Comparison of ENCODE assay signal across 11 cellular contexts in genomic region chr13:96994030-96994848, GRCh38. TPM values are rescaled to one million over a fixed set of nuclear protein-coding genes. Genes with fewer than 3 reads are reported as not detected.
A peak's percentile ranks its signal among the peaks of the same experiment; 100 is the strongest.
DNase-seq lines count a peak whose midpoint lies in the region; ATAC-seq, FAIRE-seq and TF ChIP-seq lines count a peak whose summit lies in the region.
"Had no signal": no experiment of that assay in that cellular context is flagged by ENCODE, and none has a peak within 500 bp of the region (broad histone marks: within the 10 kb centered on the region; RNA-seq: fewer than 3 reads in every experiment).

Gene OXGR1, minus strand, starts transcription at chr13:96994476. Its CDS starts 6,717 bp downstream, at chr13:96987759.

- H3K9ac ChIP-seq in neural cell (ENCODE audit: low read length), result no peak within 1 kb of the TSS

- H3K79me2 ChIP-seq in neural cell (replicated peaks; ENCODE audit: insufficient read depth, low read length), result no peaks in the 10 kb centered on the region

- no peaks in the 10 kb centered on the region for H4K20me1 ChIP-seq in neural cell (ENCODE audit: insufficient read depth)

- peak within 1 kb of the TSS; percentile 39 for H3K4me3 ChIP-seq in AG04450 (ENCODE audit: low read depth, low read length)
- peak within 1 kb of the TSS; percentile 38 for H3K4me3 ChIP-seq in fibroblast of mammary gland (ENCODE audit: control insufficient read depth, low read depth, low read length)
- peak within 1 kb of the TSS; percentile 58 for H3K4me3 ChIP-seq in neural cell (ENCODE audit: low read length)

- TF ChIP-seq RAD21 in Ishikawa (IDR thresholded peaks at IDR 0.05; ENCODE audit: low read depth) (no peak), neural cell (conservative IDR thresholded peaks at IDR 0.05) (no peak)

- H2AFZ ChIP-seq in neural cell (ENCODE audit: low read depth, low read length), result peak within 1 kb of the TSS; percentile 4

- H3K4me2 ChIP-seq in neural cell (ENCODE audit: low read length), result no peak within 1 kb of the TSS

- POLR2A ChIA-PET in AG04450 (lab: Yijun Ruan, JAX), result no interaction called here

- CTCF ChIA-PET in AG04450 (lab: Charles Lee), result interaction anchor here (1.0 kb wide), 1 partner anchor 11 kb away, joined by 3 read pairs; no protein-coding TSS in a partner anchor

- TF ChIP-seq EP300 in Ishikawa (IDR thresholded peaks at IDR 0.05; ENCODE audit: borderline replicate concordance) (no peak), neural cell (conservative IDR thresholded peaks at IDR 0.05; ENCODE audit: poor library complexity, severe bottlenecking) (no peak)

- TF ChIP-seq CTCF in AG04450 (IDR thresholded peaks at IDR 0.05; ENCODE audit: low read depth, low read length) (no peak), fibroblast of mammary gland (conservative IDR thresholded peaks at IDR 0.05; ENCODE audit: control insufficient read depth, insufficient read depth, low read depth, low read length) (no peak), neural cell (IDR thresholded peaks at IDR 0.05; ENCODE audit: poor library complexity, severe bottlenecking) (no peak)

- H3K9me2 ChIP-seq in neural cell (ENCODE audit: insufficient read depth, low read length), result no peaks in the 10 kb centered on the region

- ATAC-seq in HG03432 (IDR thresholded peaks at IDR 0.05; ENCODE audit: unreplicated experiment), result no peak

- no peaks in the 10 kb centered on the region for H3K36me3 ChIP-seq in neural cell (ENCODE audit: insufficient read depth, low read length)
- H3K36me3 ChIP-seq: neutrophil had no signal

- no peaks in the 10 kb centered on the region for H3K9me3 ChIP-seq in AG04450 (ENCODE audit: control insufficient read depth, insufficient read depth, low read length)
- H3K9me3 ChIP-seq in neural cell (ENCODE audit: low read length), result no peaks in the 10 kb centered on the region
- H3K9me3 ChIP-seq: neutrophil had no signal

- FAIRE-seq in HTR-8/SVneo (lab: Jason Lieb, UNC), result no peak

- no peaks in the 10 kb centered on the region for H3F3A ChIP-seq in neural cell (ENCODE audit: insufficient read depth, low read length, poor library complexity, severe bottlenecking)

- H3K27me3 ChIP-seq in AG04450 (ENCODE audit: control insufficient read depth, insufficient read depth, low read length) (peaks cover 28% of the 10 kb centered on the region), neural cell (ENCODE audit: insufficient read depth, low read depth, low read length) (peaks cover 20% of the 10 kb centered on the region)

- H3K27ac ChIP-seq in AG04450 (ENCODE audit: low read depth, low read length), result no peak within 1 kb of the TSS
- no peak within 1 kb of the TSS for H3K27ac ChIP-seq in neural cell (ENCODE audit: low read length)
- H3K27ac ChIP-seq: neutrophil had no signal

- DNase-seq in AG04450 (ENCODE audit: low read depth, low spot score), result no peak
- no peak for DNase-seq in fibroblast of mammary gland (ENCODE audit: low read depth)
- DNase-seq in HTR-8/SVneo (ENCODE audit: insufficient read length, low spot score), result no peak
- no peak for DNase-seq in NCI-H446 (lab: John Stamatoyannopoulos, UW)
- DNase-seq in NCI-H146 (lab: John Stamatoyannopoulos, UW), result no peak
- DNase-seq: activated CD4-positive, alpha-beta memory T cell treated with anti-CD3 and anti-CD28 coated beads for 36 hours had no signal

TF ChIP-seq in Ishikawa, 13 proteins besides CTCF, POLR2A, EP300 and RAD21:
- TF ChIP-seq REST (IDR thresholded peaks at IDR 0.05; ENCODE audit: low read depth) (no peak), EGR1 (IDR thresholded peaks at IDR 0.05) (0 out of 2 replicates have a peak, but pooled peaks have one; percentile 6)

TF ChIP-seq in neural cell, 6 proteins besides CTCF, POLR2A, EP300 and RAD21:
- TF ChIP-seq TAF1 (IDR thresholded peaks at IDR 0.05; ENCODE audit: low read depth), result no peak
- no peak for TF ChIP-seq MXI1 (conservative IDR thresholded peaks at IDR 0.05; ENCODE audit: poor library complexity, severe bottlenecking)
- TF ChIP-seq REST (IDR thresholded peaks at IDR 0.05; ENCODE audit: borderline replicate concordance), result no peak
- TF ChIP-seq POLR2AphosphoS5 (IDR thresholded peaks at IDR 0.05), result no peak
- no peak for TF ChIP-seq EZH2 (IDR thresholded peaks at IDR 0.05; ENCODE audit: borderline replicate concordance, insufficient read depth, low read length, poor library complexity, severe bottlenecking)
- no peak for TF ChIP-seq SMC3 (conservative IDR thresholded peaks at IDR 0.05; ENCODE audit: poor library complexity)

RNA-seq across cellular contexts. Expression of gene OXGR1, which starts in this region (rescaled TPM):
- polyA plus RNA-seq in AG04450 (2011; rRNA removed), result not detected in 2 replicates
- not detected in 2 replicates for polyA minus RNA-seq in AG04450 (2011; rRNA and poly(A)+ RNA removed)
- polyA plus RNA-seq in neural cell, result not detected in 2 replicates
- polyA minus RNA-seq in neural cell, result not detected in 2 replicates
- polyA plus RNA-seq: IgD-negative memory B cell had no signal
